Comparison of ENCODE assay signal across 10 cellular contexts in the genomic region with DNA sequence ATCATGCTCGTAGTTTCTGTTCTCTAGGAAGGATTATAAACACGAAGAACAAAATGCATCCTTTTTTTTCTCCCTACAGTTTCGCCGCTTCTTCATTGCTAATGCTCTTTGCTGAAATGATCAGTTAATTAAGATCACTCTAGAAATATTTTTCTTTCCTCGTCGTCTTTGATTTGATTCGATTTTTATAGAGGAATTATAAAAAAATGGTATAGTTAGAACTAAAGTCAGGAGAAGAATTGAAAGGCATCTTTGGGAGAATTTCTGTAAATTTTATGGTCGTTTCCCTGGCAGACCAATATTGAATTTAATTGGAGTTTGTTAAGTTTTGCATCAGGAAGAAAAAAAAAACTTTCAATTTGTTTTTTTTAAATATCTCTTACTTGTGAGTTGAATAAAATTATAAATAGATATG. TPM values are rescaled to one million over a fixed set of nuclear protein-coding genes. Genes with fewer than 3 reads are reported as not detected.
DNase-seq lines count a peak whose midpoint lies in the region; ATAC-seq and TF ChIP-seq lines count a peak whose summit lies in the region.
"Had no signal": no experiment of that assay in that cellular context is flagged by ENCODE, and none has a peak within 500 bp of the region (broad histone marks: within the 10 kb centered on the region; RNA-seq: fewer than 3 reads in every experiment).

No MANE protein-coding gene starts in this region.

- H3K27ac Mint-ChIP-seq in IgD-negative memory B cell (peak overlapping the region; percentile 43 to 89 (median 85)), nephron (peak overlapping the region; percentile 69 to 87 (median 77))

- no peak for DNase-seq in colonic mucosa
- DNase-seq in mucosa of gallbladder (ENCODE audit: low spot score), result no peak
- DNase-seq in retina, result no peak
- DNase-seq in NCI-H2107 (lab: John Stamatoyannopoulos, UW), result no peak
- DNase-seq: MM.1S had no signal

- H3K36me3 Mint-ChIP-seq in IgD-negative memory B cell (peaks cover 6% of the 10 kb centered on the region), nephron (ENCODE audit: low read depth) (peaks cover 4% of the 10 kb centered on the region)

- H3K4me3 Mint-ChIP-seq in IgD-negative memory B cell (peak overlapping the region; percentile 62 to 93 (median 84)), nephron (peak overlapping the region; percentile 90 to 99 (median 97))

- no peaks in the 10 kb centered on the region; a peak in 2 of 22 replicates for H3K36me3 ChIP-seq in BLaER1 treated with 17β-estradiol and CSF1 and Interleukin-3, amounts not matched to agents 10 nM and 100 nM
- no peaks in the 10 kb centered on the region for H3K36me3 ChIP-seq in colonic mucosa

- peaks cover 0 to 78% (median 55%) of the 10 kb centered on the region in 11 experiments; a peak in 16 of 22 replicates for H4K20me1 ChIP-seq in BLaER1 treated with 17β-estradiol and CSF1 and Interleukin-3, amounts not matched to agents 10 nM and 100 nM

- no peak for ATAC-seq in HG03460 (IDR thresholded peaks at IDR 0.05; ENCODE audit: unreplicated experiment)

- no peak overlapping the region for H3K9ac ChIP-seq in BLaER1 treated with 17β-estradiol and CSF1 and Interleukin-3, amounts not matched to agents 10 nM and 100 nM
- H3K9ac ChIP-seq in colonic mucosa (ENCODE audit: low read depth in 2 of 2, low read length in 2 of 2), result no peak overlapping the region

- intact Hi-C loops in colonic mucosa (cut with DNase I), result loop anchor here (5.0 kb wide), 2 partner anchors 58 to 813 kb away; no protein-coding TSS in a partner anchor

- H3K9me3 ChIP-seq in BLaER1 treated with 17β-estradiol and CSF1 and Interleukin-3, amounts not matched to agents 10 nM and 100 nM (replicated peaks in 1 of 11), result peaks cover 22 to 33% (median 26%) of the 10 kb centered on the region in 11 experiments
- H3K9me3 ChIP-seq in colonic mucosa, result no peaks in the 10 kb centered on the region

- no peak overlapping the region for H3K27ac ChIP-seq in BLaER1 treated with 17β-estradiol and CSF1 and Interleukin-3, amounts not matched to agents 10 nM and 100 nM
- H3K27ac ChIP-seq in colonic mucosa, result no peak overlapping the region

- peak overlapping the region in 7 of 10 experiments; percentile 54 to 71 (median 62); a peak in 10 of 20 replicates for H3K4me3 ChIP-seq in BLaER1 treated with 17β-estradiol and CSF1 and Interleukin-3, amounts not matched to agents 10 nM and 100 nM
- peak overlapping the region; percentile 59 for H3K4me3 ChIP-seq in colonic mucosa

- H3K4me2 ChIP-seq in BLaER1 treated with 17β-estradiol and CSF1 and Interleukin-3, amounts not matched to agents 10 nM and 100 nM, result peak overlapping the region in 8 of 11 experiments; percentile 81 to 96 (median 90); a peak in 14 of 22 replicates

- H3K27me3 ChIP-seq in BLaER1 treated with 17β-estradiol and CSF1 and Interleukin-3, amounts not matched to agents 10 nM and 100 nM, result peaks cover 92 to 100% (median 99%) of the 10 kb centered on the region in 11 experiments
- peaks cover 82% of the 10 kb centered on the region for H3K27me3 ChIP-seq in colonic mucosa

- peaks cover 60% of the 10 kb centered on the region for H3K27me3 Mint-ChIP-seq in IgD-negative memory B cell
- H3K27me3 Mint-ChIP-seq in nephron (ENCODE audit: low read depth), result peaks cover 88% of the 10 kb centered on the region

- peaks cover 24 to 35% (median 27%) of the 10 kb centered on the region in 3 donors for H3K4me1 Mint-ChIP-seq in IgD-negative memory B cell
- H3K4me1 Mint-ChIP-seq in nephron, result peaks cover 26% of the 10 kb centered on the region

- peaks cover 2 to 5% (median 3%) of the 10 kb centered on the region in 3 donors for H3K9me3 Mint-ChIP-seq in IgD-negative memory B cell
- H3K9me3 Mint-ChIP-seq in nephron, result peaks cover 7% of the 10 kb centered on the region

- H3K4me1 ChIP-seq in BLaER1 treated with 17β-estradiol and CSF1 and Interleukin-3, amounts not matched to agents 10 nM and 100 nM, result peaks cover 23 to 42% (median 29%) of the 10 kb centered on the region in 10 experiments
- peaks cover 12% of the 10 kb centered on the region for H3K4me1 ChIP-seq in colonic mucosa

- TF ChIP-seq CTCF in colonic mucosa (IDR thresholded peaks at IDR 0.05) (no peak), nephron (IDR thresholded peaks at IDR 0.05; ENCODE audit: unreplicated experiment in 3 of 3) (no peak)

RNA-seq across cellular contexts. Expression of a gene that starts 1.1 kb away (rescaled TPM):
- polyA plus RNA-seq in IgD-negative memory B cell, result not detected
- total RNA-seq in colonic mucosa (1 to 10 TPM in 1 of 2 donors, under 1 TPM in 1; 0.35 to 1.4 TPM), mucosa of gallbladder (0.06 TPM)
- total RNA-seq: T-helper 2 cell treated with Interferon-gamma antibody and Interleukin-4, amounts not matched to agents 100 ng/mL and 5 ng/mL, for 36 hours had no signal
